8 cellular contexts compared by ENCODE assay signal in genomic region chr12:47216150-47216677, GRCh38.
A peak's percentile ranks its signal among the peaks of the same experiment; 100 is the strongest.
DNase-seq lines count a peak whose midpoint lies in the region; ATAC-seq and FAIRE-seq lines count a peak whose summit lies in the region.

No MANE protein-coding gene starts in this region.

- H3K36me3 ChIP-seq in small intestine (ENCODE audit: control insufficient read depth in 2 of 2, insufficient read depth in 2 of 2, low read length in 2 of 2) = no peaks in the 10 kb centered on the region

- ATAC-seq in GM18517 (IDR thresholded peaks at IDR 0.05; ENCODE audit: unreplicated experiment) = peak; percentile 82
- ATAC-seq in HG02852 (IDR thresholded peaks at IDR 0.05; ENCODE audit: unreplicated experiment) = peak; percentile 47
- peak; percentile 25 to 59 for ATAC-seq in activated naive CD4-positive, alpha-beta T cell treated with anti-CD3 and anti-CD28 coated beads, Interleukin-2, amount 50 U/mL, for 72 hours

- no peak for FAIRE-seq in small intestine (lab: Jason Lieb, UNC)

- peak; percentile 87 for DNase-seq in RPMI8226
- peak; percentile 66 to 77 for DNase-seq in activated naive CD4-positive, alpha-beta T cell treated with anti-CD3 and anti-CD28 coated beads, Interleukin-2, amount 50 U/mL, for 72 hours (ENCODE audit: low spot score in 2 of 2)
- DNase-seq in small intestine = peak; percentile 58
- no peak for DNase-seq in iPS-NIHi7 (ENCODE audit: extremely low spot score)
- DNase-seq in NCI-H146 treated with DMSO at 0.1 percent for 48 hours (lab: John Stamatoyannopoulos, UW; ENCODE audit: unreplicated experiment) = no peak
- DNase-seq in NCI-H2196 treated with DMSO at 0.1 percent for 48 hours (lab: John Stamatoyannopoulos, UW; ENCODE audit: unreplicated experiment) = no peak

- WGBS in small intestine, 3 donors = 66 to 81% (median 75%) methylated on average over 8 of the region's 8 CpGs

- H3K27ac ChIP-seq in small intestine (ENCODE audit: low read depth in 1 of 2, low read length in 1 of 2) = peak overlapping the region; percentile 57 to 74

- peak overlapping the region in 1 of 2 donors; percentile 26 for H3K4me3 ChIP-seq in small intestine (ENCODE audit: low read depth in 1 of 2, low read length in 2 of 2)

- H3K9me3 ChIP-seq in small intestine (ENCODE audit: control insufficient read depth, low read depth) = no peaks in the 10 kb centered on the region

- no peaks in the 10 kb centered on the region for H3K4me1 ChIP-seq in small intestine (ENCODE audit: control insufficient read depth in 2 of 2, insufficient read depth in 1 of 2, low read depth in 1 of 2, low read length in 1 of 2)

- H3K27ac Mint-ChIP-seq in activated naive CD4-positive, alpha-beta T cell treated with anti-CD3 and anti-CD28 coated beads, Interleukin-2, amount 50 U/mL, for 72 hours = peak overlapping the region; percentile 91 to 100

- peaks cover 68 to 84% of the 10 kb centered on the region in 2 donors for H3K36me3 Mint-ChIP-seq in activated naive CD4-positive, alpha-beta T cell treated with anti-CD3 and anti-CD28 coated beads, Interleukin-2, amount 50 U/mL, for 72 hours

- H3K9me3 Mint-ChIP-seq in activated naive CD4-positive, alpha-beta T cell treated with anti-CD3 and anti-CD28 coated beads, Interleukin-2, amount 50 U/mL, for 72 hours = no peaks in the 10 kb centered on the region

- no peaks in the 10 kb centered on the region for H3K27me3 ChIP-seq in small intestine (ENCODE audit: control insufficient read depth in 2 of 2, insufficient read depth in 2 of 2, low read length in 2 of 2)

Comparison
In these comparisons a context has a peak if more than half of its experiments do, and no peak if none do; other contexts are left out.
1. DNase-seq: peak in RPMI8226 (single experiment), activated naive CD4-positive, alpha-beta T cell treated with anti-CD3 and anti-CD28 coated beads, Interleukin-2, amount 50 U/mL, for 72 hours (2 of 2) and small intestine (single experiment); none in iPS-NIHi7 (single experiment), NCI-H146 treated with DMSO at 0.1 percent for 48 hours (single experiment) and NCI-H2196 treated with DMSO at 0.1 percent for 48 hours (single experiment).
2. Peak in every context shown above with its lines, with median percentiles within 50 percentile points of each other: ATAC-seq.